ENCODE assay signal across 21 cellular contexts in genomic region chr20:1856419-1856818, GRCh38. TPM values are rescaled to one million over a fixed set of nuclear protein-coding genes. Genes with fewer than 3 reads are reported as not detected.
A peak's percentile ranks its signal among the peaks of the same experiment; 100 is the strongest.
DNase-seq lines count a peak whose midpoint lies in the region; FAIRE-seq and TF ChIP-seq lines count a peak whose summit lies in the region.
"Had no signal": no experiment of that assay in that cellular context is flagged by ENCODE, and none has a peak within 500 bp of the region (broad histone marks: within the 10 kb centered on the region; RNA-seq: fewer than 3 reads in every experiment).

No MANE protein-coding gene starts in this region.

- DNase-seq in AG08395 (ENCODE audit: low spot score) (peak; percentile 65), GM03348 (ENCODE audit: low spot score) (peak; percentile 72), NCI-H446 treated with DMSO at 0.1 percent for 48 hours (lab: John Stamatoyannopoulos, UW) (peak; percentile 78), fibroblast of peridontal ligament (ENCODE audit: extremely low read depth) (peak; percentile 50), GM12891 (ENCODE audit: insufficient read length, low spot score) (no peak), NCI-H748 (lab: John Stamatoyannopoulos, UW; ENCODE audit: unreplicated experiment) (no peak), GM19238 (ENCODE audit: insufficient read length, low spot score) (no peak), hypothalamus (lab: John Stamatoyannopoulos, UW) (no peak)
- DNase-seq: 8988T; CD8-positive, alpha-beta T cell; DND-41; KBM-7; NCI-H1694 treated with DMSO at 0.1 percent for 48 hours; NCI-H2227 treated with DMSO at 0.1 percent for 48 hours; NCI-H526 treated with DMSO at 0.1 percent for 48 hours; NK-92 treated with Interleukin-12 subunit alpha and Interleukin-12 subunit beta, amount 100 ng/mL, for 24 hours; Right ventricle myocardium superior had no signal

- FAIRE-seq in GM12891 (lab: Jason Lieb, UNC), result no peak
- FAIRE-seq: D721Med, GM12878, GM18507, RCC 7860 had no signal

- TF ChIP-seq POLR2A in GM12891 (IDR thresholded peaks at IDR 0.05; ENCODE audit: low read depth, low read length), result no peak

TF ChIP-seq in GM12891, 5 proteins besides CTCF, POLR2A, EP300 and RAD21:
- TF ChIP-seq SPI1 (IDR thresholded peaks at IDR 0.05; ENCODE audit: low read depth, low read length) (no peak), POU2F2 (IDR thresholded peaks at IDR 0.05; ENCODE audit: low read depth, low read length) (no peak), POLR2AphosphoS5 (IDR thresholded peaks at IDR 0.05; ENCODE audit: low read depth, low read length) (no peak), PAX5 (IDR thresholded peaks at IDR 0.05; ENCODE audit: insufficient read depth, low read length, severe bottlenecking) (no peak), TAF1 (IDR thresholded peaks at IDR 0.05; ENCODE audit: low read depth, low read length) (no peak)
TF ChIP-seq in GM12891: peak in this region for 0.

RNA-seq across cellular contexts. Expression of gene SIRPA, which starts 38.8 kb away (rescaled TPM):
- polyA plus RNA-seq in GM12891 (2012; ENCODE audit: low read depth, missing spikeins), result 3.3 TPM

Comparison
In these comparisons a context has a peak if more than half of its experiments do, and no peak if none do; other contexts are left out.
1. DNase-seq: peak in AG08395 (single experiment), GM03348 (single experiment), NCI-H446 treated with DMSO at 0.1 percent for 48 hours (single experiment) and fibroblast of peridontal ligament (single experiment); none in GM12891 (single experiment), NCI-H748 (single experiment), GM19238 (single experiment) and hypothalamus (0 of 51).